Comparison of ENCODE assay signal across 9 cellular contexts in the genomic region with DNA sequence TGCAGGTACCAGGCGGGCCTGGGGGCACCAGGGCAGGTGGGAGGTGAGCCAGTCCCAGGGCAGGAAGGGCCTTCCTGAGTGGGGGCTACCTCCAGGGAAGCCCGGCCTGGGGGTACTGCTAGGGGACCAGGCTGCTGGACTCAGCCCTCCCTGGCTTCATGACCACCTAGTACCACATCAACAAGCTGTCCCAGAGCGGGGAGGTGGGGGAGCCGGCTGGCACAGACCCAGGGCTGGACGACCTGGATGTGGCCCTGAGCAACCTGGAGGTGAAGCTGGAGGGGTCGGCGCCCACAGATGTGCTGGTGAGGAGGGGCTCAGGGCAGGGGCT.
"Had no signal": no experiment of that assay in that cellular context is flagged by ENCODE, and none has a peak within 500 bp of the region (broad histone marks: within the 10 kb centered on the region; RNA-seq: fewer than 3 reads in every experiment).

No MANE protein-coding gene starts in this region.

- H3K27ac ChIP-seq: ascending aorta, gastroesophageal sphincter, neural progenitor cell, upper lobe of left lung had no signal

- H3K4me1 ChIP-seq: ascending aorta, neural progenitor cell had no signal

- H3K9me3 Mint-ChIP-seq: activated naive CD4-positive, alpha-beta T cell treated with anti-CD3 and anti-CD28 coated beads, Interleukin-2, amount 10 ng/mL, durations not matched to agents 7 days and 5 days; neural progenitor cell; stimulated activated naive CD8-positive, alpha-beta T cell treated with anti-CD3 and anti-CD28 coated beads, Interleukin-15, Interleukin-2, amounts not matched to agents 100 ng/mL and 50 ng/mL, for 24 hours had no signal

- ATAC-seq: gastroesophageal sphincter had no signal

- H3K9me3 ChIP-seq: ascending aorta, gastroesophageal sphincter, upper lobe of left lung had no signal

- DNase-seq: activated naive CD4-positive, alpha-beta T cell treated with anti-CD3 and anti-CD28 coated beads, Interleukin-2, amount 10 ng/mL, durations not matched to agents 7 days and 5 days; activated T-cell treated with anti-CD3 and anti-CD28 coated beads, Interleukin-2, amount 50 U/mL, for 1 hour; stimulated activated CD4-positive, alpha-beta T cell treated with anti-CD3 and anti-CD28 coated beads, Interleukin-4, amount 100 ng/mL, for 24 hours; SW 1271 had no signal

- H3K27ac Mint-ChIP-seq: activated naive CD4-positive, alpha-beta T cell treated with anti-CD3 and anti-CD28 coated beads, Interleukin-2, amount 10 ng/mL, durations not matched to agents 7 days and 5 days; neural progenitor cell had no signal

- H3K4me3 Mint-ChIP-seq: activated naive CD4-positive, alpha-beta T cell treated with anti-CD3 and anti-CD28 coated beads, Interleukin-2, amount 10 ng/mL, durations not matched to agents 7 days and 5 days; neural progenitor cell; stimulated activated naive CD8-positive, alpha-beta T cell treated with anti-CD3 and anti-CD28 coated beads, Interleukin-15, Interleukin-2, amounts not matched to agents 100 ng/mL and 50 ng/mL, for 24 hours had no signal

- H3K4me2 ChIP-seq: neural progenitor cell had no signal

- H3K36me3 ChIP-seq: neural progenitor cell had no signal

- H3K4me3 ChIP-seq: ascending aorta, gastroesophageal sphincter, neural progenitor cell, upper lobe of left lung had no signal

- H3K27me3 ChIP-seq: ascending aorta, gastroesophageal sphincter, neural progenitor cell, upper lobe of left lung had no signal

- H3K27me3 Mint-ChIP-seq: activated naive CD4-positive, alpha-beta T cell treated with anti-CD3 and anti-CD28 coated beads, Interleukin-2, amount 10 ng/mL, durations not matched to agents 7 days and 5 days; stimulated activated naive CD8-positive, alpha-beta T cell treated with anti-CD3 and anti-CD28 coated beads, Interleukin-15, Interleukin-2, amounts not matched to agents 100 ng/mL and 50 ng/mL, for 24 hours had no signal

- H2AFZ ChIP-seq: neural progenitor cell had no signal
